In genomic region chr1:171786534-171786933, GRCh38 we compare ENCODE assay signal across 24 cellular contexts.
"Had no signal": no experiment of that assay in that cellular context is flagged by ENCODE, and none has a peak within 500 bp of the region (broad histone marks: within the 10 kb centered on the region; RNA-seq: fewer than 3 reads in every experiment).

No MANE protein-coding gene starts in this region.

- ATAC-seq: effector memory CD8-positive, alpha-beta T cell; left cardiac atrium; left ventricle myocardium superior; mucosa of descending colon; pancreas; sciatic nerve; stimulated activated naive B cell treated with anti-CD40 and anti-IgM and Interleukin-4, amounts not matched to agents 10 μg/mL and 1 μg/mL and 100 μg/mL, for 72 hours; upper lobe of right lung had no signal

- H3K27ac Mint-ChIP-seq: activated naive CD4-positive, alpha-beta T cell treated with anti-CD3 and anti-CD28 coated beads, Interleukin-2, amount 50 U/mL, for 24 hours had no signal

- DNase-seq: activated CD4-positive, alpha-beta T cell treated with anti-CD3 and anti-CD28 coated beads, Interleukin-2, amount 50 U/mL, for 1 hour; activated CD4-positive, CD25-positive, alpha-beta regulatory T cell treated with anti-CD3 and anti-CD28 coated beads, Interleukin-2, amount 50 U/mL, for 72 hours; activated gamma-delta T cell treated with Interleukin-2 at 50 U/mL for 16 hours; brain microvascular endothelial cell; caudate nucleus; cortex of kidney; effector memory CD8-positive, alpha-beta T cell; hippocampal formation; left cardiac atrium; left ventricle myocardium superior; mucosa of descending colon; pancreas; retina; small intestine; stimulated activated CD4-positive, alpha-beta T cell treated with anti-CD3 and anti-CD28 coated beads, Interleukin-4, amount 100 ng/mL, for 24 hours; stimulated activated naive B cell treated with anti-CD40 and anti-IgM and Interleukin-4, amounts not matched to agents 10 μg/mL and 1 μg/mL and 100 μg/mL, for 72 hours; stomach; SW 1271; T-helper 2 cell; thyroid gland; upper lobe of right lung had no signal

- H3K27me3 Mint-ChIP-seq: activated naive CD4-positive, alpha-beta T cell treated with anti-CD3 and anti-CD28 coated beads, Interleukin-2, amount 50 U/mL, for 24 hours; effector memory CD8-positive, alpha-beta T cell; stimulated activated naive B cell treated with anti-CD40 and anti-IgM and Interleukin-4, amounts not matched to agents 10 μg/mL and 1 μg/mL and 100 μg/mL, for 72 hours had no signal

- H3K9me3 Mint-ChIP-seq: activated naive CD4-positive, alpha-beta T cell treated with anti-CD3 and anti-CD28 coated beads, Interleukin-2, amount 50 U/mL, for 24 hours; activated T-helper 1 cell treated with anti-CD3 and anti-CD28 coated beads, Interleukin-12 subunit alpha, Interleukin-12 subunit beta, Interleukin-2, Interleukin-4 antibody, amounts not matched to agents 30 ng/mL and 10 ng/mL and 1 ng/mL, durations not matched to agents 14 hours and 24 hours and 36 hours; effector memory CD8-positive, alpha-beta T cell; stimulated activated naive B cell treated with anti-CD40 and anti-IgM and Interleukin-4, amounts not matched to agents 10 μg/mL and 1 μg/mL and 100 μg/mL, for 72 hours had no signal

- H3K4me3 Mint-ChIP-seq: activated T-helper 1 cell treated with anti-CD3 and anti-CD28 coated beads, Interleukin-12 subunit alpha, Interleukin-12 subunit beta, Interleukin-2, Interleukin-4 antibody, amounts not matched to agents 30 ng/mL and 10 ng/mL and 1 ng/mL, durations not matched to agents 14 hours and 24 hours and 36 hours; effector memory CD8-positive, alpha-beta T cell; stimulated activated naive B cell treated with anti-CD40 and anti-IgM and Interleukin-4, amounts not matched to agents 10 μg/mL and 1 μg/mL and 100 μg/mL, for 72 hours had no signal
